ENCODE assay signal across 8 cellular contexts in genomic region chr15:43511012-43511885, GRCh38.
A peak's percentile ranks its signal among the peaks of the same experiment; 100 is the strongest.
DNase-seq lines count a peak whose midpoint lies in the region; ATAC-seq lines count a peak whose summit lies in the region.

No MANE protein-coding gene starts in this region.

- H3K27ac Mint-ChIP-seq in activated naive CD8-positive, alpha-beta T cell treated with anti-CD3 and anti-CD28 coated beads, Interleukin-2, amount 50 U/mL, for 24 hours = peak overlapping the region; percentile 92

- no peaks in the 10 kb centered on the region for H3K9me3 Mint-ChIP-seq in activated naive CD8-positive, alpha-beta T cell treated with anti-CD3 and anti-CD28 coated beads, Interleukin-2, amount 50 U/mL, for 24 hours

- H3K4me3 Mint-ChIP-seq in activated naive CD8-positive, alpha-beta T cell treated with anti-CD3 and anti-CD28 coated beads, Interleukin-2, amount 50 U/mL, for 24 hours = peak overlapping the region; percentile 95

- H3K36me3 Mint-ChIP-seq in activated naive CD8-positive, alpha-beta T cell treated with anti-CD3 and anti-CD28 coated beads, Interleukin-2, amount 50 U/mL, for 24 hours (ENCODE audit: low read depth) = no peaks in the 10 kb centered on the region

- peaks cover 7% of the 10 kb centered on the region for H3K27me3 Mint-ChIP-seq in activated naive CD8-positive, alpha-beta T cell treated with anti-CD3 and anti-CD28 coated beads, Interleukin-2, amount 50 U/mL, for 24 hours

- H3K4me1 Mint-ChIP-seq in activated naive CD8-positive, alpha-beta T cell treated with anti-CD3 and anti-CD28 coated beads, Interleukin-2, amount 50 U/mL, for 24 hours = peaks cover 31% of the 10 kb centered on the region

- DNase-seq in Ammon's horn (ENCODE audit: low spot score) = peak; percentile 74
- DNase-seq in NCI-H526 (lab: John Stamatoyannopoulos, UW) = peak; percentile 42 to 64
- peak; percentile 27 for DNase-seq in activated naive CD8-positive, alpha-beta T cell treated with anti-CD3 and anti-CD28 coated beads, Interleukin-2, amount 50 U/mL, for 24 hours
- DNase-seq in kidney tubule cell (ENCODE audit: low spot score) = peak; percentile 39
- peak; percentile 20 for DNase-seq in stimulated activated naive CD8-positive, alpha-beta T cell treated with anti-CD3 and anti-CD28 coated beads, Interleukin-15, Interleukin-2, amounts not matched to agents 100 U/mL and 50 U/mL, for 24 hours
- no peak for DNase-seq in HCEC 1CT
- no peak for DNase-seq in putamen (ENCODE audit: low spot score)

- ATAC-seq in GM18499 (IDR thresholded peaks at IDR 0.05; ENCODE audit: insufficient read depth, unreplicated experiment) = peak; percentile 23
- no peak for ATAC-seq in activated naive CD8-positive, alpha-beta T cell treated with anti-CD3 and anti-CD28 coated beads, Interleukin-2, amount 50 U/mL, for 24 hours
- no peak for ATAC-seq in stimulated activated naive CD8-positive, alpha-beta T cell treated with anti-CD3 and anti-CD28 coated beads, Interleukin-15, Interleukin-2, amounts not matched to agents 100 U/mL and 50 U/mL, for 24 hours

Comparison
In these comparisons a context has a peak if more than half of its experiments do, and no peak if none do; other contexts are left out.
1. DNase-seq: peak in Ammon's horn (single experiment), NCI-H526 (2 of 2), activated naive CD8-positive, alpha-beta T cell treated with anti-CD3 and anti-CD28 coated beads, Interleukin-2, amount 50 U/mL, for 24 hours (single experiment), kidney tubule cell (single experiment) and stimulated activated naive CD8-positive, alpha-beta T cell treated with anti-CD3 and anti-CD28 coated beads, Interleukin-15, Interleukin-2, amounts not matched to agents 100 U/mL and 50 U/mL, for 24 hours (single experiment); none in HCEC 1CT (single experiment) and putamen (single experiment).